In genomic region chr19:13492128-13492527, GRCh38 we compare ENCODE assay signal across 21 cellular contexts. TPM values are rescaled to one million over a fixed set of nuclear protein-coding genes. Genes with fewer than 3 reads are reported as not detected.
DNase-seq lines count a peak whose midpoint lies in the region; ATAC-seq and TF ChIP-seq lines count a peak whose summit lies in the region.
"Had no signal": no experiment of that assay in that cellular context is flagged by ENCODE, and none has a peak within 500 bp of the region (broad histone marks: within the 10 kb centered on the region; RNA-seq: fewer than 3 reads in every experiment).

No MANE protein-coding gene starts in this region.

- ATAC-seq in GM21576 (IDR thresholded peaks at IDR 0.05; ENCODE audit: unreplicated experiment) = no peak
- ATAC-seq in HG02610 (IDR thresholded peaks at IDR 0.05; ENCODE audit: unreplicated experiment) = no peak
- no peak for ATAC-seq in HG02798 (IDR thresholded peaks at IDR 0.05; ENCODE audit: poor library complexity, unreplicated experiment)
- ATAC-seq: activated T-helper 17 cell treated with anti-CD3 and anti-CD28 coated beads, Interleukin-2, amount 50 U/mL, for 72 hours; K562; Panc1 had no signal

- peak overlapping the region; percentile 65; the same call in 1 of the 2 replicates for H3K27ac Mint-ChIP-seq in HFFc6
- H3K27ac Mint-ChIP-seq: activated T-helper 17 cell treated with anti-CD3 and anti-CD28 coated beads, Interleukin-2, amount 50 U/mL, for 72 hours; progenitor cell of endocrine pancreas had no signal

- H3K4me3 Mint-ChIP-seq in HFFc6 = peak overlapping the region; percentile 31; the same call in 1 of the 2 replicates
- H3K4me3 Mint-ChIP-seq: activated T-helper 17 cell treated with anti-CD3 and anti-CD28 coated beads, Interleukin-2, amount 50 U/mL, for 72 hours had no signal

- peaks cover 7% of the 10 kb centered on the region; the same call in 1 of the 2 replicates for H3K9me3 Mint-ChIP-seq in HFFc6

- H3K36me3 Mint-ChIP-seq in HFFc6 (ENCODE audit: low read depth) = peaks cover 13% of the 10 kb centered on the region; the same call in 1 of the 2 replicates

- H3K4me1 Mint-ChIP-seq in HFFc6 (ENCODE audit: low read depth) = peaks cover 27% of the 10 kb centered on the region
- H3K4me1 Mint-ChIP-seq: activated T-helper 17 cell treated with anti-CD3 and anti-CD28 coated beads, Interleukin-2, amount 50 U/mL, for 72 hours had no signal

- no peaks in the 10 kb centered on the region for H3K9me3 ChIP-seq in SJCRH30 (replicated peaks)
- H3K9me3 ChIP-seq: BLaER1, stomach had no signal

- H3K4me3 ChIP-seq in brain microvascular endothelial cell (ENCODE audit: low read depth, low read length) (no peak overlapping the region), SJCRH30 (no peak overlapping the region)
- H3K4me3 ChIP-seq: BLaER1, dorsolateral prefrontal cortex, esophagus squamous epithelium, K562, stomach had no signal

- H3K27me3 ChIP-seq in brain microvascular endothelial cell (replicated peaks) (no peaks in the 10 kb centered on the region), SJCRH30 (no peaks in the 10 kb centered on the region)
- H3K27me3 ChIP-seq: BLaER1, dorsolateral prefrontal cortex had no signal

- peak; percentile 56 for DNase-seq in AG09319 (ENCODE audit: extremely low read depth, low read depth)
- DNase-seq in HFFc6 = peak; percentile 80
- peak; percentile 36 for DNase-seq in brain microvascular endothelial cell
- peak; percentile 76 for DNase-seq in iris pigment epithelial cell (ENCODE audit: low read depth)
- DNase-seq in SJCRH30 = no peak
- DNase-seq: activated CD8-positive, alpha-beta memory T cell treated with anti-CD3 and anti-CD28 coated beads for 24 hours; amniotic stem cell; dorsolateral prefrontal cortex; esophagus squamous epithelium; NCI-H1105 treated with DMSO at 0.1 percent for 48 hours; NCI-H774; stomach had no signal

- H3K27ac ChIP-seq in brain microvascular endothelial cell (no peak overlapping the region), SJCRH30 (no peak overlapping the region)
- H3K27ac ChIP-seq: BLaER1, dorsolateral prefrontal cortex, esophagus squamous epithelium, stomach, VCaP had no signal

- H3K27me3 Mint-ChIP-seq in HFFc6 (ENCODE audit: insufficient read depth) = peaks cover 7% of the 10 kb centered on the region; the same call in 1 of the 2 replicates

- no peaks in the 10 kb centered on the region for H3K4me1 ChIP-seq in SJCRH30
- H3K4me1 ChIP-seq: BLaER1, esophagus squamous epithelium, stomach had no signal

- TF ChIP-seq CTCF in AG09319 (IDR thresholded peaks at IDR 0.05; ENCODE audit: low read depth, low read length) (no peak), HFFc6 (IDR thresholded peaks at IDR 0.05) (no peak), brain microvascular endothelial cell (IDR thresholded peaks at IDR 0.05; ENCODE audit: low read depth, low read length, missing control alignments) (no peak)

- in situ Hi-C loops in brain microvascular endothelial cell (cut with HindIII; ENCODE audit: low pct_ligation_motif_present, low sequenced_read_pairs) = no loop called here

- H3K36me3 ChIP-seq in brain microvascular endothelial cell (replicated peaks) (no peaks in the 10 kb centered on the region), SJCRH30 (no peaks in the 10 kb centered on the region)
- H3K36me3 ChIP-seq: BLaER1, esophagus squamous epithelium, stomach had no signal

RNA-seq across cellular contexts. Expression of gene CACNA1A, which starts 14.2 kb away (rescaled TPM):
- total RNA-seq in HFFc6 (2021; fragmentation: NEBNext Ultra II Directional; extraction: Animal tissue kit (Norgen Biotek cat#: 25700)) = 10 to 100 TPM in 3 of 6 experiments, 1 to 10 TPM in 3; 1.3 to 13.2 (median 10.0) TPM
- total RNA-seq in SJCRH30 (2014; rRNA removed; shearing (Covaris generic)) = 0.12 TPM in 1 of 2 replicates, not detected in the other

Comparison
In these comparisons a context has a peak if more than half of its experiments do, and no peak if none do; other contexts are left out.
1. DNase-seq: peak in AG09319 (single experiment), HFFc6 (single experiment), brain microvascular endothelial cell (single experiment) and iris pigment epithelial cell (single experiment); none in SJCRH30 (0 of 2).